ENCODE assay signal across 15 cellular contexts in the genomic region with DNA sequence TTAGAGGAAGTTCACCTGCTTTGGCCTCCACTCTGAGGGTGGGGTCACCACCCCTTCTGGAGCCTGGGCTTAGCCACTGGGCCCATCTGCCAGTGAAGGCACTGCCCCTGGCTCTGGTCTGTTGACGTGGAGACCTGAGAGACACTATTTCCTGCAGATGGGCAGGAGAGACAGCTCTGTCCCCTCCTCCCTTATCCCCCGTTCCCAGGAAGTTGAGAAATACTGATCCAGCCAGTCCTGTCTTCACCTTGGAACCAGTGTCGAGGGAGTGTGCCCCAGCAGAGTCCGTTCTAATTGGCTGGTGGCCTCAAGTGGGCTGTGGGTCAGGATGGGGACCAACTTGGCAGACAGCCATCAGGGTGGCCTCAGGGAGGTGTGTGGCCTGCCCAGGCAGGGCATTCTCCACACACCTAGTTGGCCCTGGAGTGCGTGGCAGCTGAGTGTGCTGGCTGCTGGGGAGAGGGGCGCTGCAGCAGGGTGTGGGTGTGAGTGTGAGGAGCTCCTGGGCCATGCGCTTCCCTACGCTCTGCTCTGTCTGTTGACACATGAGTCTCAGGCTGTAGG. TPM values are rescaled to one million over a fixed set of nuclear protein-coding genes. Genes with fewer than 3 reads are reported as not detected.
A peak's percentile ranks its signal among the peaks of the same experiment; 100 is the strongest.
DNase-seq lines count a peak whose midpoint lies in the region; ATAC-seq and TF ChIP-seq lines count a peak whose summit lies in the region.
"Had no signal": no experiment of that assay in that cellular context is flagged by ENCODE, and none has a peak within 500 bp of the region (broad histone marks: within the 10 kb centered on the region; RNA-seq: fewer than 3 reads in every experiment).

No MANE protein-coding gene starts in this region.

- DNase-seq in DMS153 (lab: John Stamatoyannopoulos, UW): peak; percentile 92
- DNase-seq in NCI-H187 (lab: John Stamatoyannopoulos, UW): peak; percentile 33 to 46
- DNase-seq in breast epithelium (ENCODE audit: low spot score in 2 of 2): peak; percentile 64 to 69
- DNase-seq in nephron progenitor cell: no peak
- no peak for DNase-seq in HuH-7.5 (ENCODE audit: low spot score)
- DNase-seq in Karpas-422: no peak
- DNase-seq in erythroblast (lab: John Stamatoyannopoulos, UW): no peak
- DNase-seq: kidney glomerular epithelial cell; OCI-M1; stimulated activated CD4-positive, alpha-beta T cell treated with anti-CD3 and anti-CD28 coated beads, Interleukin-12 subunit alpha, Interleukin-12 subunit beta, amount 100 ng/mL, for 4 hours; T1000 had no signal

- peaks cover 31% of the 10 kb centered on the region for H3K36me3 Mint-ChIP-seq in nephron progenitor cell (ENCODE audit: low read depth)

- no peaks in the 10 kb centered on the region for H4K20me1 ChIP-seq in Karpas-422 (ENCODE audit: insufficient read depth, low read depth, low read length)

- H3K27me3 ChIP-seq in breast epithelium (no peaks in the 10 kb centered on the region), Karpas-422 (ENCODE audit: low read length) (no peaks in the 10 kb centered on the region)

- H3K9me3 Mint-ChIP-seq in nephron progenitor cell: no peaks in the 10 kb centered on the region
- H3K9me3 Mint-ChIP-seq: neural crest cell had no signal

- TF ChIP-seq CTCF in breast epithelium (IDR thresholded peaks at IDR 0.05) (no peak), nephron progenitor cell (IDR thresholded peaks at IDR 0.05) (no peak)

- intact Hi-C loops in breast epithelium (cut with DNase I; ENCODE audit: low total_unique reads): no loop called here

- peaks cover 6% of the 10 kb centered on the region for H3K4me1 Mint-ChIP-seq in nephron progenitor cell
- H3K4me1 Mint-ChIP-seq: B cell, neural crest cell had no signal

- no peaks in the 10 kb centered on the region for H3K36me3 ChIP-seq in breast epithelium
- H3K36me3 ChIP-seq in Karpas-422 (ENCODE audit: insufficient read depth, low read length): no peaks in the 10 kb centered on the region

- no peak overlapping the region for H3K4me2 ChIP-seq in Karpas-422 (ENCODE audit: low read depth, low read length, poor library complexity, severe bottlenecking)

- H3K9ac ChIP-seq in Karpas-422 (ENCODE audit: low read length): no peak overlapping the region

- H3K79me2 ChIP-seq in Karpas-422 (ENCODE audit: low read length): no peaks in the 10 kb centered on the region

- TF ChIP-seq POLR2A in breast epithelium (IDR thresholded peaks at IDR 0.05) (no peak), erythroblast (IDR thresholded peaks at IDR 0.05; ENCODE audit: low read length) (no peak)

- H3K27ac Mint-ChIP-seq in nephron progenitor cell: peak overlapping the region; percentile 9
- H3K27ac Mint-ChIP-seq: B cell had no signal

- no peak for ATAC-seq in HG02798 (IDR thresholded peaks at IDR 0.05; ENCODE audit: poor library complexity, unreplicated experiment)

- no peak overlapping the region for H2AFZ ChIP-seq in Karpas-422 (ENCODE audit: low read length)

- no peak overlapping the region for H3K4me3 Mint-ChIP-seq in nephron progenitor cell
- H3K4me3 Mint-ChIP-seq: B cell, neural crest cell had no signal

- no peaks in the 10 kb centered on the region for H3K9me2 ChIP-seq in Karpas-422 (replicated peaks; ENCODE audit: insufficient read depth, low read length)

- peak overlapping the region in 2 of 3 donors; percentile 6 to 14 for H3K4me3 ChIP-seq in breast epithelium
- no peak overlapping the region for H3K4me3 ChIP-seq in Karpas-422 (ENCODE audit: low read length)

- H3K4me1 ChIP-seq in breast epithelium: peaks cover 8 to 14% of the 10 kb centered on the region in 2 donors
- H3K4me1 ChIP-seq in Karpas-422 (ENCODE audit: low read length): no peaks in the 10 kb centered on the region

- H3K9me3 ChIP-seq in breast epithelium (no peaks in the 10 kb centered on the region), Karpas-422 (ENCODE audit: low read length) (no peaks in the 10 kb centered on the region)

- H3K27me3 Mint-ChIP-seq in nephron progenitor cell (ENCODE audit: low read depth, poor library complexity): peaks cover 3% of the 10 kb centered on the region
- H3K27me3 Mint-ChIP-seq: B cell had no signal

- peak overlapping the region; percentile 80 to 92 for H3K27ac ChIP-seq in breast epithelium
- no peak overlapping the region for H3K27ac ChIP-seq in Karpas-422 (ENCODE audit: low read length)

RNA-seq across cellular contexts. Expression of a gene that starts 25.4 kb away (rescaled TPM):
- 10 to 100 TPM; 23.9 to 58.7 (median 40.3) TPM for total RNA-seq in breast epithelium
- 30.0 and 40.3 TPM in 2 replicates for total RNA-seq in Karpas-422 (2014; rRNA removed; shearing (Covaris generic); ENCODE audit: low replicate concordance)

RNA-seq across cellular contexts. Expression of a gene that starts 26.9 kb away (rescaled TPM):
- total RNA-seq in breast epithelium: 1 to 10 TPM; 1.1 to 3.3 (median 2.9) TPM
- total RNA-seq in Karpas-422 (2014; rRNA removed; shearing (Covaris generic); ENCODE audit: low replicate concordance): not detected in 2 replicates
- total RNA-seq: dermis blood vessel endothelial cell had no signal

RNA-seq across cellular contexts. Expression of a gene that starts 33.9 kb away (rescaled TPM):
- total RNA-seq in breast epithelium: 10 to 100 TPM; 41.7 to 79.7 (median 62.6) TPM
- 25.9 and 80.8 TPM in 2 replicates for total RNA-seq in Karpas-422 (2014; rRNA removed; shearing (Covaris generic); ENCODE audit: low replicate concordance)

RNA-seq across cellular contexts. Expression of a gene that starts 46.5 kb away (rescaled TPM):
- total RNA-seq in breast epithelium: 100 to 1,000 TPM in 2 of 3 donors, 10 to 100 TPM in 1; 80.6 to 138 (median 124) TPM
- 47.7 and 81.5 TPM in 2 replicates for total RNA-seq in Karpas-422 (2014; rRNA removed; shearing (Covaris generic); ENCODE audit: low replicate concordance)

Comparison
In these comparisons a context has a peak if more than half of its experiments do, and no peak if none do; other contexts are left out.
1. DNase-seq: peak in DMS153 (single experiment), NCI-H187 (2 of 2) and breast epithelium (2 of 2); none in nephron progenitor cell (single experiment), HuH-7.5 (single experiment), Karpas-422 (single experiment) and erythroblast (0 of 2).